In genomic region chr15:45393851-45394250, GRCh38 we compare ENCODE assay signal across 11 cellular contexts. TPM values are rescaled to one million over a fixed set of nuclear protein-coding genes. Genes with fewer than 3 reads are reported as not detected.
A peak's percentile ranks its signal among the peaks of the same experiment; 100 is the strongest.
DNase-seq lines count a peak whose midpoint lies in the region; ATAC-seq and TF ChIP-seq lines count a peak whose summit lies in the region.
"Had no signal": no experiment of that assay in that cellular context is flagged by ENCODE, and none has a peak within 500 bp of the region (broad histone marks: within the 10 kb centered on the region; RNA-seq: fewer than 3 reads in every experiment).

No MANE protein-coding gene starts in this region.

- intact Hi-C loops in right lobe of liver (cut with DNase I) = loop anchor here in 1 of 2 donors (10.0 kb wide), 1 partner anchor 79 kb away; no protein-coding TSS in a partner anchor

- peak overlapping the region in 2 of 3 donors; percentile 14 to 24 for H3K27ac ChIP-seq in right lobe of liver

- peak; percentile 33 for TF ChIP-seq POLR2A in right lobe of liver (IDR thresholded peaks at IDR 0.05)

- TF ChIP-seq CTCF in astrocyte of the spinal cord (IDR thresholded peaks at IDR 0.05; ENCODE audit: low read depth, low read length) = peak; percentile 27
- TF ChIP-seq CTCF in right lobe of liver (IDR thresholded peaks at IDR 0.05) = peak; percentile 29 to 49 (median 40)

- H3K36me3 ChIP-seq in right lobe of liver = no peaks in the 10 kb centered on the region

- peaks cover 0 to 30% (median 8%) of the 10 kb centered on the region in 4 donors for H3K4me1 ChIP-seq in right lobe of liver

- H3K27me3 ChIP-seq in right lobe of liver = no peaks in the 10 kb centered on the region

- DNase-seq in G401 (ENCODE audit: low spot score) = peak; percentile 33
- DNase-seq in HT1080 (ENCODE audit: low read depth) = peak; percentile 27
- DNase-seq in astrocyte of the spinal cord (ENCODE audit: low read depth, low spot score) = no peak
- peak in 2 of 3 donors; percentile 60 to 65 for DNase-seq in right lobe of liver
- no peak for DNase-seq in SW 1271 (lab: John Stamatoyannopoulos, UW)
- DNase-seq in DMS153 treated with DMSO at 0.1 percent for 48 hours (lab: John Stamatoyannopoulos, UW; ENCODE audit: unreplicated experiment) = no peak
- DNase-seq in activated CD4-positive, alpha-beta T cell treated with anti-CD3 and anti-CD28 coated beads, Interleukin-2, amount 50 U/mL, for 48 hours = no peak
- DNase-seq: aorta, NCI-H1930, T1000 had no signal

- H3K9me3 ChIP-seq in right lobe of liver = no peaks in the 10 kb centered on the region

- no peak overlapping the region for H3K4me3 ChIP-seq in astrocyte of the spinal cord (ENCODE audit: low read depth, low read length)
- no peak overlapping the region for H3K4me3 ChIP-seq in right lobe of liver

- WGBS in right lobe of liver (ENCODE audit: insufficient coverage, low coverage, low lambda C conversion rate, missing lambda C conversion rate) = no CpG with 5 or more reads among the region's 3 CpGs

- peak; percentile 61 to 81 (median 71) for ATAC-seq in right lobe of liver
- no peak for ATAC-seq in HG02623 (IDR thresholded peaks at IDR 0.05; ENCODE audit: unreplicated experiment)

- in situ Hi-C loops in G401 (cut with HindIII; ENCODE audit: low sequenced_read_pairs) (loop anchor here (10.0 kb wide), 1 partner anchor 189 kb away; no protein-coding TSS in a partner anchor), astrocyte of the spinal cord (cut with HindIII; ENCODE audit: low sequenced_read_pairs) (no loop called here)

RNA-seq across cellular contexts. Expression of gene GATM, which starts 15.5 kb away (rescaled TPM):
- total RNA-seq in G401 (2014; rRNA removed; shearing (Covaris generic)) = 26.7 and 32.5 TPM in 2 replicates
- not detected in 2 replicates for total RNA-seq in HT1080 (2014; rRNA removed; shearing (Covaris generic))
- 0.17 and 0.34 TPM in 2 replicates for polyA plus RNA-seq in HT1080 (2015; cell fraction: cytosol; rRNA removed)
- 0.38 and 0.41 TPM in 2 replicates for polyA plus RNA-seq in HT1080 (2015; cell fraction: nucleus; rRNA removed)
- 1,000 to 10,000 TPM in 1 of 6 experiments, 100 to 1,000 TPM in 5; 404 to 1,363 (median 579) TPM for total RNA-seq in right lobe of liver

Comparison
In these comparisons a context has a peak if more than half of its experiments do, and no peak if none do; other contexts are left out.
1. DNase-seq: peak in G401 (single experiment), HT1080 (single experiment) and right lobe of liver (2 of 3); none in astrocyte of the spinal cord (single experiment), SW 1271 (0 of 2), DMS153 treated with DMSO at 0.1 percent for 48 hours (single experiment) and activated CD4-positive, alpha-beta T cell treated with anti-CD3 and anti-CD28 coated beads, Interleukin-2, amount 50 U/mL, for 48 hours (0 of 2).
2. RNA of gene GATM, which starts 15.5 kb away (total RNA-seq): 404 to 1,363 TPM in right lobe of liver and 26.7 to 32.5 TPM in G401; not detected in HT1080; every median in the first group is over 10 times any median in the second.